ENCODE assay signal across 9 cellular contexts in genomic region chr15:57732526-57733331, GRCh38. TPM values are rescaled to one million over a fixed set of nuclear protein-coding genes. Genes with fewer than 3 reads are reported as not detected.
A peak's percentile ranks its signal among the peaks of the same experiment; 100 is the strongest.
DNase-seq lines count a peak whose midpoint lies in the region; ATAC-seq and TF ChIP-seq lines count a peak whose summit lies in the region.
"Had no signal": no experiment of that assay in that cellular context is flagged by ENCODE, and none has a peak within 500 bp of the region (broad histone marks: within the 10 kb centered on the region; RNA-seq: fewer than 3 reads in every experiment).

No MANE protein-coding gene starts in this region.

- no peaks in the 10 kb centered on the region for H3K27me3 ChIP-seq in CD4-positive, alpha-beta T cell (ENCODE audit: control insufficient read depth, insufficient read depth, low read length)
- no peaks in the 10 kb centered on the region for H3K27me3 ChIP-seq in Panc1 (ENCODE audit: control insufficient read depth, insufficient read depth, low read length)
- H3K27me3 ChIP-seq in gastrocnemius medialis = no peaks in the 10 kb centered on the region

- no TSS peak for BruUV-seq in Panc1 (replicated peaks; lab: Mats Ljungman, UMichigan)

- peak in 9 of 10 experiments; percentile 9 to 41 (median 23) for DNase-seq in CD4-positive, alpha-beta T cell
- DNase-seq in H4 (ENCODE audit: low spot score) (peak; percentile 37), Panc1 (ENCODE audit: low read depth, low spot score) (peak; percentile 39), left cardiac atrium (peak; percentile 53), gastrocnemius medialis (peak in 1 of 2 donors; percentile 21)
- peak; percentile 21 for DNase-seq in activated gamma-delta T cell treated with anti-CD3 and anti-CD28 coated beads, Interleukin-2, amount 50 U/mL, for 16 hours (ENCODE audit: low read depth)

- no peak overlapping the region for H3K4me3 ChIP-seq in Panc1 (ENCODE audit: low read depth in 2 of 2, low read length in 2 of 2)
- H3K4me3 ChIP-seq in gastrocnemius medialis = no peak overlapping the region

- H3K27ac ChIP-seq in CD4-positive, alpha-beta T cell (ENCODE audit: low read depth, low read length) = no peak overlapping the region
- H3K27ac ChIP-seq in Panc1 (ENCODE audit: low read length) (no peak overlapping the region), gastrocnemius medialis (no peak overlapping the region)

- H3K9me3 ChIP-seq in CD4-positive, alpha-beta T cell (ENCODE audit: control insufficient read depth, low read length) = no peaks in the 10 kb centered on the region
- H3K9me3 ChIP-seq in Panc1 (ENCODE audit: control insufficient read depth, insufficient read depth, low read depth, low read length) (no peaks in the 10 kb centered on the region), gastrocnemius medialis (no peaks in the 10 kb centered on the region)

- no peaks in the 10 kb centered on the region for H3K9me3 Mint-ChIP-seq in CD4-positive, alpha-beta T cell

- in situ Hi-C loops in Panc1 (cut with HindIII; ENCODE audit: low pct_unique_long_range_greater_than_20kb, low sequenced_read_pairs) = no loop called here
- in situ Hi-C loops in gastrocnemius medialis (cut with MboI; ENCODE audit: low sequenced_read_pairs in 4 of 4) = loop anchor here in 1 of 4 donors (5.0 to 25.0 kb wide), 2 partner anchors 130 to 330 kb away; partner anchors contain the start of gene ALDH1A2

- peaks cover 4% of the 10 kb centered on the region for H3K36me3 Mint-ChIP-seq in CD4-positive, alpha-beta T cell (ENCODE audit: low read depth)

- no peak overlapping the region for H3K27ac Mint-ChIP-seq in CD4-positive, alpha-beta T cell
- H3K27ac Mint-ChIP-seq: T-helper 1 cell treated with Interleukin-12 subunit alpha and Interleukin-12 subunit beta and Interleukin-4 antibody, amounts not matched to agents 30 μg/mL and 1 μg/mL, for 36 hours had no signal

- peaks cover 13% of the 10 kb centered on the region for H3K4me1 Mint-ChIP-seq in CD4-positive, alpha-beta T cell (ENCODE audit: low read depth)

- H3K36me3 ChIP-seq in Panc1 (ENCODE audit: control insufficient read depth, insufficient read depth, low read length) = no peaks in the 10 kb centered on the region
- no peaks in the 10 kb centered on the region for H3K36me3 ChIP-seq in gastrocnemius medialis

- POLR2A ChIA-PET in CD4-positive, alpha-beta T cell (lab: Charles Lee) = interaction anchor here (0.6 kb wide), 1 partner anchor 26 kb away, joined by 3 read pairs; the partner anchor contains the start of gene POLR2M
- POLR2A ChIA-PET in Panc1 (lab: Charles Lee) = no interaction called here

- H3K27me3 Mint-ChIP-seq in CD4-positive, alpha-beta T cell = no peaks in the 10 kb centered on the region

- H3K4me1 ChIP-seq in Panc1 (ENCODE audit: control insufficient read depth, insufficient read depth, low read length) (no peaks in the 10 kb centered on the region), gastrocnemius medialis (peaks cover 3 to 4% of the 10 kb centered on the region in 2 donors)

- TF ChIP-seq POLR2A in gastrocnemius medialis (IDR thresholded peaks at IDR 0.05) = no peak

- CTCF ChIA-PET in CD4-positive, alpha-beta T cell (lab: Charles Lee) = interaction anchor here (0.5 to 2.0 kb wide), 11 partner anchors 8 to 333 kb away, joined by 3 to 14 read pairs (median 3); partner anchors contain the start of gene POLR2M
- CTCF ChIA-PET in Panc1 (lab: Charles Lee) = interaction anchor here (0.6 to 1.4 kb wide), 3 partner anchors 17 to 338 kb away, joined by 3 to 7 read pairs (median 3); no protein-coding TSS in a partner anchor

- ATAC-seq in CD4-positive, alpha-beta T cell (ENCODE audit: poor library complexity) = no peak
- 0 out of 2 replicates have a peak, but pooled peaks have one; percentile 77 for ATAC-seq in Panc1
- ATAC-seq in left cardiac atrium = peak; percentile 68 to 69
- peak in 1 of 2 donors; percentile 42 for ATAC-seq in gastrocnemius medialis
- ATAC-seq in HG02610 (IDR thresholded peaks at IDR 0.05; ENCODE audit: unreplicated experiment) = no peak
- no peak for ATAC-seq in GM21723 (IDR thresholded peaks at IDR 0.05; ENCODE audit: unreplicated experiment)

- H3K4me3 Mint-ChIP-seq in CD4-positive, alpha-beta T cell = no peak overlapping the region
- H3K4me3 Mint-ChIP-seq: T-helper 1 cell treated with Interleukin-12 subunit alpha and Interleukin-12 subunit beta and Interleukin-4 antibody, amounts not matched to agents 30 μg/mL and 1 μg/mL, for 36 hours had no signal

- peak; percentile 94 for TF ChIP-seq CTCF in CD4-positive, alpha-beta T cell (IDR thresholded peaks at IDR 0.05)
- TF ChIP-seq CTCF in Panc1 (IDR thresholded peaks at IDR 0.05) (peak; percentile 92), gastrocnemius medialis (IDR thresholded peaks at IDR 0.05 in 4 of 5, conservative IDR thresholded peaks at IDR 0.05 in 1 of 5) (peak; percentile 58 to 87 (median 65))

- intact Hi-C loops in CD4-positive, alpha-beta T cell (cut with DNase I, micrococcal nuclease) = loop anchor here (1.0 to 5.0 kb wide), 2 partner anchors 65 to 171 kb away; no protein-coding TSS in a partner anchor
- intact Hi-C loops in Panc1 (cut with micrococcal nuclease; ENCODE audit: unreplicated experiment) = loop anchor here (10.0 kb wide), 1 partner anchor 452 kb away; no protein-coding TSS in a partner anchor
- intact Hi-C loops in left cardiac atrium (cut with DNase I) = loop anchor here in 1 of 2 donors (5.0 kb wide), 2 partner anchors 340 to 450 kb away; no protein-coding TSS in a partner anchor
- intact Hi-C loops in gastrocnemius medialis (cut with DNase I; ENCODE audit: low total_unique reads) = no loop called here

RNA-seq across cellular contexts. Expression of gene POLR2M, which starts 26.2 kb away (rescaled TPM):
- total RNA-seq in CD4-positive, alpha-beta T cell = 100 to 1,000 TPM in 1 of 2 experiments, 10 to 100 TPM in 1; 88.5 to 109 TPM
- total RNA-seq in H4 (2014; rRNA removed; shearing (Covaris generic)) = 35.3 and 42.5 TPM in 2 replicates
- total RNA-seq in Panc1 (2021; ENCODE audit: unreplicated experiment) = 76.6 TPM
- 25.0 TPM for polyA plus RNA-seq in Panc1 (2012; ENCODE audit: insufficient read length)
- total RNA-seq in left cardiac atrium = 10 to 100 TPM; 45.6 to 51.2 TPM
- total RNA-seq in gastrocnemius medialis = 100 to 1,000 TPM in 2 of 4 donors, 10 to 100 TPM in 2; 40.3 to 145 (median 79.5) TPM

Comparison
In these comparisons a context has a peak if more than half of its experiments do, and no peak if none do; other contexts are left out.
1. ATAC-seq: peak in Panc1 (single experiment) and left cardiac atrium (2 of 2); none in CD4-positive, alpha-beta T cell (single experiment), HG02610 (single experiment) and GM21723 (single experiment).
2. Peak in every context shown above with its lines, with median percentiles within 50 percentile points of each other: CTCF ChIP-seq.